Comparison of ENCODE assay signal across 14 cellular contexts in genomic region chr2:47165001-47165555, GRCh38. TPM values are rescaled to one million over a fixed set of nuclear protein-coding genes. Genes with fewer than 3 reads are reported as not detected.
DNase-seq lines count a peak whose midpoint lies in the region; ATAC-seq and TF ChIP-seq lines count a peak whose summit lies in the region.
"Had no signal": no experiment of that assay in that cellular context is flagged by ENCODE, and none has a peak within 500 bp of the region (broad histone marks: within the 10 kb centered on the region; RNA-seq: fewer than 3 reads in every experiment).

No MANE protein-coding gene starts in this region.

- no peaks in the 10 kb centered on the region for H3K27me3 ChIP-seq in psoas muscle (ENCODE audit: insufficient read depth in 3 of 3, low read length in 2 of 3)
- H3K27me3 ChIP-seq: adrenal gland, colonic mucosa had no signal

- intact Hi-C loops in psoas muscle (cut with DNase I), result no loop called here

- H3K27ac ChIP-seq in psoas muscle, result peak overlapping the region; percentile 61
- H3K27ac ChIP-seq: adrenal gland, colonic mucosa had no signal

- peak; percentile 61 to 81 (median 76) for ATAC-seq in psoas muscle
- ATAC-seq: mucosa of descending colon had no signal

- DNase-seq in activated T-cell treated with anti-CD3 and anti-CD28 coated beads, Interleukin-2, amount 50 U/mL, for 24 hours, result no peak
- DNase-seq in activated T-cell treated with anti-CD3 and anti-CD28 coated beads for 4 hours (no peak), NCI-H2171 (lab: John Stamatoyannopoulos, UW) (peak; percentile 3), psoas muscle (no peak), iPS-NIHi7 (ENCODE audit: extremely low spot score) (no peak), glomerular visceral epithelial cell (ENCODE audit: extremely low spot score) (no peak), dermis blood vessel endothelial cell (no peak)
- DNase-seq: adrenal gland; colonic mucosa; MM.1S; mucosa of descending colon; NCI-H226; stimulated activated CD4-positive, alpha-beta T cell treated with anti-CD3 and anti-CD28 coated beads, Interleukin-1b, Interleukin-23, amount 100 ng/mL, for 48 hours had no signal

- peak overlapping the region; percentile 7 for H3K4me3 ChIP-seq in psoas muscle
- H3K4me3 ChIP-seq: adrenal gland, colonic mucosa, mucosa of descending colon had no signal

- H3K9me3 ChIP-seq in psoas muscle, result no peaks in the 10 kb centered on the region
- H3K9me3 ChIP-seq: adrenal gland, colonic mucosa, mucosa of descending colon had no signal

- no peaks in the 10 kb centered on the region for H3K27me3 Mint-ChIP-seq in activated T-cell treated with anti-CD3 and anti-CD28 coated beads, Interleukin-2, amount 50 U/mL, for 24 hours
- H3K27me3 Mint-ChIP-seq in brain, result no peaks in the 10 kb centered on the region

- peaks cover 2 to 92% of the 10 kb centered on the region in 2 donors for H3K36me3 ChIP-seq in psoas muscle (ENCODE audit: insufficient read depth in 1 of 2, low read depth in 1 of 2)
- H3K36me3 ChIP-seq: colonic mucosa had no signal

- H3K4me1 ChIP-seq in psoas muscle, result peaks cover 40% of the 10 kb centered on the region

- no peaks in the 10 kb centered on the region for H3K9me3 Mint-ChIP-seq in activated T-cell treated with anti-CD3 and anti-CD28 coated beads, Interleukin-2, amount 50 U/mL, for 24 hours
- H3K9me3 Mint-ChIP-seq in brain, result no peaks in the 10 kb centered on the region

- H3K27ac Mint-ChIP-seq in activated T-cell treated with anti-CD3 and anti-CD28 coated beads, Interleukin-2, amount 50 U/mL, for 24 hours, result peak overlapping the region; percentile 34
- peak overlapping the region in 4 of 5 experiments; percentile 0 to 40 (median 16) for H3K27ac Mint-ChIP-seq in brain

- peaks cover 51% of the 10 kb centered on the region for H3K4me1 Mint-ChIP-seq in activated T-cell treated with anti-CD3 and anti-CD28 coated beads, Interleukin-2, amount 50 U/mL, for 24 hours (ENCODE audit: low read depth)
- H3K4me1 Mint-ChIP-seq in brain, result peaks cover 73% of the 10 kb centered on the region

- TF ChIP-seq CTCF in brain (conservative IDR thresholded peaks at IDR 0.05) (no peak), psoas muscle (IDR thresholded peaks at IDR 0.05) (no peak)

- peaks cover 87% of the 10 kb centered on the region for H3K36me3 Mint-ChIP-seq in activated T-cell treated with anti-CD3 and anti-CD28 coated beads, Interleukin-2, amount 50 U/mL, for 24 hours (ENCODE audit: low read depth)
- H3K36me3 Mint-ChIP-seq in brain, result peaks cover 88% of the 10 kb centered on the region

- H3K4me3 Mint-ChIP-seq in activated T-cell treated with anti-CD3 and anti-CD28 coated beads, Interleukin-2, amount 50 U/mL, for 24 hours, result no peak overlapping the region
- H3K4me3 Mint-ChIP-seq in brain, result no peak overlapping the region

RNA-seq across cellular contexts. Expression of gene STPG4, which starts 10.0 kb away (rescaled TPM):
- polyA plus RNA-seq in brain (ENCODE audit: insufficient read depth, low read depth, low replicate concordance) (not detected), psoas muscle (under 1 TPM in 1 of 3 donors, not detected in 2; 0.03 TPM)
- total RNA-seq in psoas muscle (not detected), dermis blood vessel endothelial cell (0.14 TPM in 1 of 2 replicates, not detected in the other)
- total RNA-seq: adrenal gland had no signal

RNA-seq across cellular contexts. Expression of gene CALM2, which starts 11.2 kb away (rescaled TPM):
- polyA plus RNA-seq in brain (ENCODE audit: insufficient read depth, low read depth, low replicate concordance) (1,051 TPM), psoas muscle (100 to 1,000 TPM; 135 to 524 (median 139) TPM)
- total RNA-seq in psoas muscle (100 to 1,000 TPM; 125 to 435 (median 151) TPM), dermis blood vessel endothelial cell (561 and 684 TPM in 2 replicates)
